ENCODE assay signal across 14 cellular contexts in the genomic region with DNA sequence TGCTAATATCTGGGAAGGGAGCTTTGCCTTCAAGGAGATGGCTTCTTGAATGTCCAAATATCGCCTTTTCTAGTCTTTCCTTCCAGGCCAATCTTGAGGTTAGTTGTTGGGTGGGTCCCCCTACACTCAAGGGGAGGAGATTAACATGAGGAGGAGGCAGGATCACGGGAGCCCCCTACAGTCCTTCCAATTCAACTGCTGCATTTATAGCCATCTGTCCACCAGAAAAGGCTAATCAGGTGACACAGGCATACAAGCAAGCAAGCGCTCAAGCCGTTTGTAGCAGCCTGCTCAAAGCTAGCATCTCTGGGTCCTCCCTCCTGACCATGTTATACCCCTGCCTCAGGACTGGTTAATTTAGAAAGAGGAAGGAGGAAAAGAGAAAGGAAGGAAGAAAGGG.
DNase-seq lines count a peak whose midpoint lies in the region; ATAC-seq and TF ChIP-seq lines count a peak whose summit lies in the region.
"Had no signal": no experiment of that assay in that cellular context is flagged by ENCODE, and none has a peak within 500 bp of the region (broad histone marks: within the 10 kb centered on the region; RNA-seq: fewer than 3 reads in every experiment).

No MANE protein-coding gene starts in this region.

- H2BK15ac ChIP-seq in neuronal stem cell (ENCODE audit: low read length): no peak overlapping the region

- no peak for TF ChIP-seq POLR2A in prostate gland (IDR thresholded peaks at IDR 0.05)

- H3K9ac ChIP-seq in ES-I3 (ENCODE audit: low read depth, low read length): peak overlapping the region; percentile 25; the same call in 1 of the 2 replicates
- H3K9ac ChIP-seq in neuronal stem cell (ENCODE audit: low read depth, low read length, poor library complexity): no peak overlapping the region

- H2BK120ac ChIP-seq in neuronal stem cell (ENCODE audit: low read depth, low read length): no peak overlapping the region

- H3K36me3 ChIP-seq in ES-I3 (ENCODE audit: insufficient read depth, low read length) (no peaks in the 10 kb centered on the region), brain microvascular endothelial cell (replicated peaks) (no peaks in the 10 kb centered on the region), neuronal stem cell (replicated peaks in 1 of 2; ENCODE audit: control insufficient read depth in 2 of 2, insufficient read depth in 2 of 2, low read length in 2 of 2) (no peaks in the 10 kb centered on the region), prostate gland (no peaks in the 10 kb centered on the region)
- H3K36me3 ChIP-seq: gastroesophageal sphincter, pancreas had no signal

- TF ChIP-seq CTCF in brain microvascular endothelial cell (IDR thresholded peaks at IDR 0.05; ENCODE audit: low read depth, low read length, missing control alignments) (peak; percentile 36), prostate gland (IDR thresholded peaks at IDR 0.05) (no peak)

- H2AFZ ChIP-seq in neuronal stem cell (ENCODE audit: low read length): peak overlapping the region; percentile 55

- no peak overlapping the region for H2BK5ac ChIP-seq in neuronal stem cell (ENCODE audit: low read length)

- no peaks in the 10 kb centered on the region for H3K79me1 ChIP-seq in neuronal stem cell (ENCODE audit: low read depth, low read length)

- no peak overlapping the region for H3K23ac ChIP-seq in neuronal stem cell (ENCODE audit: low read depth, low read length, poor library complexity)

- no peak for ATAC-seq in GM21717 (IDR thresholded peaks at IDR 0.05; ENCODE audit: unreplicated experiment)
- ATAC-seq: gastroesophageal sphincter, pancreas had no signal

- H3K18ac ChIP-seq in neuronal stem cell (ENCODE audit: low read length): no peak overlapping the region

- intact Hi-C loops in prostate gland (cut with DNase I): no loop called here

- no peak overlapping the region for H3K4me2 ChIP-seq in neuronal stem cell (ENCODE audit: insufficient read depth, low read length, poor library complexity, severe bottlenecking)

- H3K4me3 ChIP-seq in brain microvascular endothelial cell (ENCODE audit: low read depth, low read length) (no peak overlapping the region), neuronal stem cell (ENCODE audit: low read length in 2 of 2) (no peak overlapping the region), prostate gland (no peak overlapping the region)
- H3K4me3 ChIP-seq: gastroesophageal sphincter, pancreas had no signal

- DNase-seq in NCI-H1694 (lab: John Stamatoyannopoulos, UW) (peak; percentile 9), brain microvascular endothelial cell (no peak), neuronal stem cell (ENCODE audit: low spot score) (no peak), prostate gland (ENCODE audit: low spot score) (no peak), OCI-M2 (lab: John Stamatoyannopoulos, UW; ENCODE audit: unreplicated experiment) (no peak)
- DNase-seq in stimulated activated naive CD4-positive, alpha-beta T cell (lab: John Stamatoyannopoulos, UW): no peak
- DNase-seq: activated CD4-positive, alpha-beta T cell treated with anti-CD3 and anti-CD28 coated beads, Interleukin-2, amount 50 U/mL, for 4 hours; activated naive CD4-positive, alpha-beta T cell treated with Interleukin-2 at 50 U/mL for 16 hours; GOT3; pancreas; SW 1271 had no signal

- H4K8ac ChIP-seq in neuronal stem cell (ENCODE audit: low read depth, low read length): no peak overlapping the region

- H3K27ac ChIP-seq in brain microvascular endothelial cell: no peak overlapping the region
- no peak overlapping the region for H3K27ac ChIP-seq in neuronal stem cell (replicated peaks; ENCODE audit: low read length)
- H3K27ac ChIP-seq in prostate gland: no peak overlapping the region
- H3K27ac ChIP-seq: gastroesophageal sphincter, pancreas had no signal

- in situ Hi-C loops in brain microvascular endothelial cell (cut with HindIII; ENCODE audit: low pct_ligation_motif_present, low sequenced_read_pairs): no loop called here

- no peak overlapping the region for H3K14ac ChIP-seq in neuronal stem cell (ENCODE audit: low read length)

- H2AK5ac ChIP-seq in neuronal stem cell (ENCODE audit: low read depth, low read length): no peak overlapping the region

- no peaks in the 10 kb centered on the region for H3K9me3 ChIP-seq in ES-I3 (ENCODE audit: control insufficient read depth, insufficient read depth, low read length)
- H3K9me3 ChIP-seq in neuronal stem cell (replicated peaks in 1 of 2; ENCODE audit: control insufficient read depth in 2 of 2, insufficient read depth in 1 of 2, low read depth in 1 of 2, low read length in 2 of 2): peaks cover 3% of the 10 kb centered on the region in 2 donors
- no peaks in the 10 kb centered on the region for H3K9me3 ChIP-seq in prostate gland
- H3K9me3 ChIP-seq: pancreas had no signal

- no peak overlapping the region for H2BK12ac ChIP-seq in neuronal stem cell (ENCODE audit: low read length)

- WGBS in neuronal stem cell (ENCODE audit: extremely low coverage in 2 of 2, insufficient read length in 2 of 2, insufficient replicate concordance in 1 of 2), 2 donors: no CpG with 5 or more reads among the region's 4 CpGs
- WGBS in prostate gland: 64% methylated on average over 4 of the region's 4 CpGs

- no peaks in the 10 kb centered on the region for H3K27me3 ChIP-seq in brain microvascular endothelial cell (replicated peaks)
- peaks cover 0 to 5% (median 0%) of the 10 kb centered on the region in 3 experiments for H3K27me3 ChIP-seq in neuronal stem cell (ENCODE audit: control insufficient read depth in 3 of 3, insufficient read depth in 3 of 3, low read depth in 1 of 3, low read length in 3 of 3)
- H3K27me3 ChIP-seq in prostate gland (replicated peaks; ENCODE audit: insufficient read depth): no peaks in the 10 kb centered on the region
- H3K27me3 ChIP-seq: pancreas had no signal

- H3K4me1 ChIP-seq in ES-I3 (ENCODE audit: insufficient read depth, low read length) (no peaks in the 10 kb centered on the region), neuronal stem cell (ENCODE audit: control insufficient read depth in 2 of 2, insufficient read depth in 1 of 2, low read depth in 1 of 2, low read length in 2 of 2) (peaks cover 3 to 4% of the 10 kb centered on the region in 2 donors), prostate gland (replicated peaks) (no peaks in the 10 kb centered on the region)
- H3K4me1 ChIP-seq: gastroesophageal sphincter, pancreas had no signal

- no peak overlapping the region for H4K91ac ChIP-seq in neuronal stem cell (ENCODE audit: low read depth, low read length, poor library complexity)

- H3K4ac ChIP-seq in neuronal stem cell (ENCODE audit: low read length): no peak overlapping the region
